ENCODE assay signal across 8 cellular contexts in genomic region chr6:166627039-166627874, GRCh38.
DNase-seq lines count a peak whose midpoint lies in the region; ATAC-seq lines count a peak whose summit lies in the region.

Gene RPS6KA2 (minus strand): TSS chr6:166627251. CDS start chr6:166627019, 232 bp downstream.

- ATAC-seq in GM19328 (IDR thresholded peaks at IDR 0.05; ENCODE audit: unreplicated experiment): peak; percentile 90
- ATAC-seq in HG03469 (IDR thresholded peaks at IDR 0.05; ENCODE audit: unreplicated experiment): peak; percentile 82

- DNase-seq in C1 segment of cervical spinal cord (lab: John Stamatoyannopoulos, UW) (peak; percentile 96 to 100 (median 100)), NCI-H526 (lab: John Stamatoyannopoulos, UW) (peak; percentile 98 to 99), dedifferentiated amniotic fluid mesenchymal stem cell (ENCODE audit: extremely low spot score) (peak; percentile 99), left kidney (ENCODE audit: low read depth, low spot score) (peak; percentile 100)
- DNase-seq in activated CD4-positive, alpha-beta T cell treated with anti-CD3 and anti-CD28 coated beads, Interleukin-2, amount 50 U/mL, for 1 hour: peak; percentile 100
- peak; percentile 100 for DNase-seq in stimulated activated CD4-positive, alpha-beta T cell treated with anti-CD3 and anti-CD28 coated beads, Interleukin-1b, Interleukin-23, amount 100 ng/mL, for 48 hours

Comparison
In these comparisons a context has a peak if more than half of its experiments do, and no peak if none do; other contexts are left out.
1. Peak in every context shown above with its lines: DNase-seq and ATAC-seq.